In genomic region chr2:123502926-123503325, GRCh38 we compare ENCODE assay signal across 15 cellular contexts.
"Had no signal": no experiment of that assay in that cellular context is flagged by ENCODE, and none has a peak within 500 bp of the region (broad histone marks: within the 10 kb centered on the region; RNA-seq: fewer than 3 reads in every experiment).

No MANE protein-coding gene starts in this region.

- H3K4me1 Mint-ChIP-seq: activated B cell treated with CpG ODN at 0.5 μM for 24 hours; activated CD4-positive, alpha-beta T cell treated with anti-CD3 and anti-CD28 coated beads, Interleukin-2, amount 10 ng/mL, durations not matched to agents 24 days and 14 days; activated T-helper 17 cell treated with anti-CD3 and anti-CD28 coated beads, Interleukin-2, amount 50 U/mL, for 72 hours; naive thymus-derived CD4-positive, alpha-beta T cell; T-helper 17 cell had no signal

- ATAC-seq: activated T-helper 17 cell treated with anti-CD3 and anti-CD28 coated beads, Interleukin-2, amount 50 U/mL, for 72 hours; left colon; naive thymus-derived CD4-positive, alpha-beta T cell; T-helper 17 cell had no signal

- H3K27me3 ChIP-seq: adrenal gland, esophagus muscularis mucosa, stomach had no signal

- H3K9me3 Mint-ChIP-seq: activated CD4-positive, alpha-beta T cell treated with anti-CD3 and anti-CD28 coated beads, Interleukin-2, amount 10 ng/mL, durations not matched to agents 24 days and 14 days; activated naive CD4-positive, alpha-beta T cell treated with anti-CD3 and anti-CD28 coated beads for 36 hours; activated T-helper 17 cell treated with anti-CD3 and anti-CD28 coated beads, Interleukin-2, amount 50 U/mL, for 72 hours had no signal

- H3K27ac ChIP-seq: adrenal gland, dorsolateral prefrontal cortex, esophagus muscularis mucosa, stomach, thoracic aorta had no signal

- H3K4me1 ChIP-seq: adrenal gland, esophagus muscularis mucosa, stomach had no signal

- H3K36me3 Mint-ChIP-seq: naive thymus-derived CD4-positive, alpha-beta T cell had no signal

- H3K9me3 ChIP-seq: adrenal gland, esophagus muscularis mucosa, stomach, thoracic aorta had no signal

- H3K4me3 Mint-ChIP-seq: activated B cell treated with CpG ODN at 0.5 μM for 24 hours; activated CD4-positive, alpha-beta T cell treated with anti-CD3 and anti-CD28 coated beads, Interleukin-2, amount 10 ng/mL, durations not matched to agents 24 days and 14 days; activated naive CD4-positive, alpha-beta T cell treated with anti-CD3 and anti-CD28 coated beads for 36 hours; activated T-helper 17 cell treated with anti-CD3 and anti-CD28 coated beads, Interleukin-2, amount 50 U/mL, for 72 hours; naive thymus-derived CD4-positive, alpha-beta T cell; T-helper 17 cell had no signal

- H3K27ac Mint-ChIP-seq: activated B cell treated with CpG ODN at 0.5 μM for 24 hours; activated CD4-positive, alpha-beta T cell treated with anti-CD3 and anti-CD28 coated beads, Interleukin-2, amount 10 ng/mL, durations not matched to agents 24 days and 14 days; activated naive CD4-positive, alpha-beta T cell treated with anti-CD3 and anti-CD28 coated beads for 36 hours; activated T-helper 17 cell treated with anti-CD3 and anti-CD28 coated beads, Interleukin-2, amount 50 U/mL, for 72 hours; naive thymus-derived CD4-positive, alpha-beta T cell; T-helper 17 cell had no signal

- H3K27me3 Mint-ChIP-seq: activated B cell treated with CpG ODN at 0.5 μM for 24 hours; activated CD4-positive, alpha-beta T cell treated with anti-CD3 and anti-CD28 coated beads, Interleukin-2, amount 10 ng/mL, durations not matched to agents 24 days and 14 days; activated T-helper 17 cell treated with anti-CD3 and anti-CD28 coated beads, Interleukin-2, amount 50 U/mL, for 72 hours; naive thymus-derived CD4-positive, alpha-beta T cell; T-helper 17 cell had no signal

- DNase-seq: activated B cell treated with CpG ODN at 0.5 μM for 24 hours; activated CD4-positive, alpha-beta T cell treated with anti-CD3 and anti-CD28 coated beads, Interleukin-2, amount 10 ng/mL, durations not matched to agents 24 days and 14 days; activated naive CD4-positive, alpha-beta T cell treated with anti-CD3 and anti-CD28 coated beads for 36 hours; adrenal gland; dorsolateral prefrontal cortex; left colon; naive thymus-derived CD4-positive, alpha-beta T cell; retina; stimulated activated CD4-positive, alpha-beta T cell treated with anti-CD3 and anti-CD28 coated beads, Interleukin-4, amount 100 ng/mL, for 4 hours; stomach; T-helper 17 cell had no signal

- H3K4me3 ChIP-seq: adrenal gland, dorsolateral prefrontal cortex, esophagus muscularis mucosa, lung, stomach, thoracic aorta had no signal

- H3K36me3 ChIP-seq: adrenal gland, esophagus muscularis mucosa, stomach, thoracic aorta had no signal
